In the genomic region with DNA sequence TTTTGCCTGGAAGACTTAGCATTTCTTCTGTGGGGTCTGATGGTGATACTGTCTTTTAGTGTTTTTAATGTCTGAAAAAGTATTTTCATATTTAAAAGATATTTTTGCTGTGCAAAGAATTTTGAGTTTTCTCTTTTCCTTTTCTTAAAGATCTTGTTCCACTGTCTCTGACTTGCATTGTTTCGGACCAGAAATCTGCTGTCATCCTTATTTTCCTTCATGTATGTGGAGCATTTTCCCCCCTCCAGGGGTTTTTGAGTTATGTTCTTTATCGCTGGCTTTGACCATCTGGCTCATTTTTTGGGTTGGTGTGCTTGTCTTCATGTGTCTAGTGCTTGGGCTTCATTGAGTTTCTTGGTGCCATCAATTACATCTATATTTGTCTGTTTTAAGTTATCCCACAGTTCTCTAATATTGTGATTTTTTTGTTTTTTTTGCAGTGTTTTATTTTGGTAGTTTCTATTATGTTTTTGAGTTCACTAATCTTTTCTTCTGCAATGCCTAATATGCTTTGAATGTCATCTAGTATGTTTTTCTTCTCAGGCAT, we compare ENCODE assay signal across 23 cellular contexts.
DNase-seq lines count a peak whose midpoint lies in the region; FAIRE-seq and TF ChIP-seq lines count a peak whose summit lies in the region.
"Had no signal": no experiment of that assay in that cellular context is flagged by ENCODE, and none has a peak within 500 bp of the region (broad histone marks: within the 10 kb centered on the region; RNA-seq: fewer than 3 reads in every experiment).

No MANE protein-coding gene starts in this region.

- DNase-seq in DMS114 treated with DMSO at 0.1 percent for 48 hours (lab: John Stamatoyannopoulos, UW; ENCODE audit: unreplicated experiment) (peak; percentile 4), HFFc6 (peak; percentile 3), astrocyte of the hippocampus (ENCODE audit: low read depth, low spot score) (peak; percentile 18), frontal cortex (ENCODE audit: low spot score in 2 of 2) (no peak), NOMO-1 treated with DMSO at 0.1 percent for 48 hours (lab: John Stamatoyannopoulos, UW; ENCODE audit: unreplicated experiment) (no peak), transverse colon (no peak)
- no peak for DNase-seq in activated naive CD4-positive, alpha-beta T cell treated with Interleukin-2 at 50 U/mL for 16 hours
- DNase-seq: activated CD4-positive, alpha-beta memory T cell treated with anti-CD3 and anti-CD28 coated beads, Interleukin-2, amount 10 ng/mL, durations not matched to agents 7 days and 5 days; activated gamma-delta T cell; amniotic stem cell; CD4-positive, alpha-beta T cell; DMS79 treated with DMSO at 0.1 percent for 48 hours; dorsolateral prefrontal cortex; gastrocnemius medialis; kidney; NCI-H146; NCI-H69; small intestine; testis had no signal

- H3K4me3 ChIP-seq in transverse colon = no peak overlapping the region
- H3K4me3 ChIP-seq: dorsolateral prefrontal cortex, gastrocnemius medialis, lung, neural progenitor cell, testis had no signal

- 98 to 100% methylated on average over 2 of the region's 2 CpGs for WGBS in transverse colon (ENCODE audit: low coverage in 1 of 2), 2 donors

- peak; percentile 54 for FAIRE-seq in frontal cortex (lab: Jason Lieb, UNC)
- FAIRE-seq: kidney, small intestine had no signal

- peaks cover 63% of the 10 kb centered on the region for H3K9me3 Mint-ChIP-seq in HFFc6

- no peak for TF ChIP-seq POLR2A in transverse colon (IDR thresholded peaks at IDR 0.05)

- TF ChIP-seq EP300 in transverse colon (IDR thresholded peaks at IDR 0.05; ENCODE audit: low read depth) = no peak

- H3K4me1 Mint-ChIP-seq in HFFc6 (ENCODE audit: low read depth) = no peaks in the 10 kb centered on the region
- H3K4me1 Mint-ChIP-seq: activated CD4-positive, alpha-beta memory T cell treated with anti-CD3 and anti-CD28 coated beads, Interleukin-2, amount 10 ng/mL, durations not matched to agents 7 days and 5 days; neural progenitor cell; stimulated activated memory B cell treated with anti-CD40 and anti-IgM and Interleukin-4, amounts not matched to agents 10 μg/mL and 1 μg/mL and 100 μg/mL, for 72 hours had no signal

- no peaks in the 10 kb centered on the region for H3K27me3 Mint-ChIP-seq in HFFc6 (ENCODE audit: insufficient read depth)
- H3K27me3 Mint-ChIP-seq: activated CD4-positive, alpha-beta memory T cell treated with anti-CD3 and anti-CD28 coated beads, Interleukin-2, amount 10 ng/mL, durations not matched to agents 7 days and 5 days; CD4-positive, alpha-beta T cell; progenitor cell of endocrine pancreas; stimulated activated memory B cell treated with anti-CD40 and anti-IgM and Interleukin-4, amounts not matched to agents 10 μg/mL and 1 μg/mL and 100 μg/mL, for 72 hours had no signal

- no peak overlapping the region for H3K4me3 Mint-ChIP-seq in HFFc6
- H3K4me3 Mint-ChIP-seq: activated CD4-positive, alpha-beta memory T cell treated with anti-CD3 and anti-CD28 coated beads, Interleukin-2, amount 10 ng/mL, durations not matched to agents 7 days and 5 days; CD4-positive, alpha-beta T cell; neural progenitor cell; stimulated activated memory B cell treated with anti-CD40 and anti-IgM and Interleukin-4, amounts not matched to agents 10 μg/mL and 1 μg/mL and 100 μg/mL, for 72 hours had no signal

- no peaks in the 10 kb centered on the region for H3K4me1 ChIP-seq in transverse colon
- H3K4me1 ChIP-seq: gastrocnemius medialis, neural progenitor cell, testis had no signal

- no peaks in the 10 kb centered on the region for H3K27me3 ChIP-seq in transverse colon
- H3K27me3 ChIP-seq: dorsolateral prefrontal cortex, gastrocnemius medialis, neural progenitor cell, testis had no signal

- H3K27ac ChIP-seq in transverse colon = no peak overlapping the region
- H3K27ac ChIP-seq: dorsolateral prefrontal cortex, gastrocnemius medialis, neural progenitor cell, testis had no signal

- H3K9me3 ChIP-seq in transverse colon = peaks cover 19 to 22% of the 10 kb centered on the region in 2 donors
- H3K9me3 ChIP-seq: testis had no signal

- no peak overlapping the region for H3K27ac Mint-ChIP-seq in HFFc6
- H3K27ac Mint-ChIP-seq: activated CD4-positive, alpha-beta memory T cell treated with anti-CD3 and anti-CD28 coated beads, Interleukin-2, amount 10 ng/mL, durations not matched to agents 7 days and 5 days; CD4-positive, alpha-beta T cell; neural progenitor cell; progenitor cell of endocrine pancreas; stimulated activated memory B cell treated with anti-CD40 and anti-IgM and Interleukin-4, amounts not matched to agents 10 μg/mL and 1 μg/mL and 100 μg/mL, for 72 hours had no signal

- TF ChIP-seq CTCF in HFFc6 (IDR thresholded peaks at IDR 0.05) (no peak), transverse colon (IDR thresholded peaks at IDR 0.05) (no peak)

- in situ Hi-C loops in transverse colon (cut with MboI; ENCODE audit: low pct_ligation_motif_present in 1 of 4, low pct_unique_long_range_greater_than_20kb in 1 of 4, low sequenced_read_pairs in 3 of 4) = no loop called here

- H3K36me3 Mint-ChIP-seq in HFFc6 (ENCODE audit: low read depth) = peaks cover 46% of the 10 kb centered on the region

- intact Hi-C loops in transverse colon (cut with DNase I; ENCODE audit: low total_unique reads) = no loop called here

- no peaks in the 10 kb centered on the region for H3K36me3 ChIP-seq in transverse colon
- H3K36me3 ChIP-seq: gastrocnemius medialis, neural progenitor cell had no signal

Comparison
In these comparisons a context has a peak if more than half of its experiments do, and no peak if none do; other contexts are left out.
1. DNase-seq: peak in DMS114 treated with DMSO at 0.1 percent for 48 hours (single experiment), HFFc6 (single experiment) and astrocyte of the hippocampus (single experiment); none in frontal cortex (0 of 2), NOMO-1 treated with DMSO at 0.1 percent for 48 hours (single experiment), transverse colon (single experiment) and activated naive CD4-positive, alpha-beta T cell treated with Interleukin-2 at 50 U/mL for 16 hours (single experiment).